Comparison of ENCODE assay signal across 22 cellular contexts in genomic region chr9:108673386-108673785, GRCh38.
DNase-seq lines count a peak whose midpoint lies in the region; TF ChIP-seq lines count a peak whose summit lies in the region.
"Had no signal": no experiment of that assay in that cellular context is flagged by ENCODE, and none has a peak within 500 bp of the region (broad histone marks: within the 10 kb centered on the region; RNA-seq: fewer than 3 reads in every experiment).

No MANE protein-coding gene starts in this region.

- H3K27me3 Mint-ChIP-seq in endodermal cell (ENCODE audit: insufficient read depth), result peaks cover 17% of the 10 kb centered on the region

- H3K36me3 ChIP-seq in brain microvascular endothelial cell (replicated peaks), result no peaks in the 10 kb centered on the region
- H3K36me3 ChIP-seq in suprapubic skin, result no peaks in the 10 kb centered on the region
- no peaks in the 10 kb centered on the region for H3K36me3 ChIP-seq in endodermal cell (ENCODE audit: control insufficient read depth, insufficient read depth, low read length)
- H3K36me3 ChIP-seq: BE2C, MG63, SJSA1 had no signal

- no peaks in the 10 kb centered on the region for H3K36me3 Mint-ChIP-seq in endodermal cell (ENCODE audit: low read depth)

- no peak overlapping the region for H3K4me3 ChIP-seq in brain microvascular endothelial cell (ENCODE audit: low read depth, low read length)
- no peak overlapping the region for H3K4me3 ChIP-seq in suprapubic skin
- no peak overlapping the region for H3K4me3 ChIP-seq in endodermal cell (ENCODE audit: low read length)
- H3K4me3 ChIP-seq: MG63, mucosa of descending colon, SJSA1 had no signal

- H3K27me3 ChIP-seq in brain microvascular endothelial cell (replicated peaks) (no peaks in the 10 kb centered on the region), suprapubic skin (no peaks in the 10 kb centered on the region), endodermal cell (ENCODE audit: control insufficient read depth, insufficient read depth, low read length, poor library complexity, severe bottlenecking) (peaks cover 27% of the 10 kb centered on the region)
- H3K27me3 ChIP-seq: BE2C, MG63, SJSA1 had no signal

- peak; percentile 72 for DNase-seq in HCEC 1CT
- peak; percentile 5 for DNase-seq in brain microvascular endothelial cell
- peak; percentile 30 for DNase-seq in glomerular visceral epithelial cell (ENCODE audit: extremely low spot score)
- DNase-seq in suprapubic skin (ENCODE audit: low spot score in 2 of 2), result no peak
- DNase-seq in H4 (ENCODE audit: low spot score), result no peak
- no peak for DNase-seq in GM20000 (ENCODE audit: low spot score)
- no peak for DNase-seq in endodermal cell
- no peak for DNase-seq in NCI-H2107 (lab: John Stamatoyannopoulos, UW)
- DNase-seq: activated CD8-positive, alpha-beta memory T cell treated with anti-CD3 and anti-CD28 coated beads, Interleukin-2, amount 50 U/mL, for 4 hours; activated effector memory CD4-positive, alpha-beta T cell treated with Interleukin-2 at 50 U/mL for 16 hours; BE2C; Caco-2; dermis blood vessel endothelial cell; left ventricle myocardium superior; MG63; mucosa of descending colon; NCI-H187; NCI-H2227 treated with DMSO at 0.1 percent for 48 hours; stimulated activated CD4-positive, alpha-beta T cell treated with anti-CD3 and anti-CD28 coated beads, Interleukin-15, amount 100 ng/mL, for 24 hours had no signal

- no peaks in the 10 kb centered on the region for H3K9me3 ChIP-seq in suprapubic skin
- no peaks in the 10 kb centered on the region for H3K9me3 ChIP-seq in endodermal cell (ENCODE audit: control insufficient read depth, low read length)
- H3K9me3 ChIP-seq: BE2C, Caco-2, MG63, mucosa of descending colon, SJSA1 had no signal

- H3K4me1 Mint-ChIP-seq in endodermal cell, result peaks cover 4% of the 10 kb centered on the region

- no peaks in the 10 kb centered on the region for H3K9me3 Mint-ChIP-seq in endodermal cell
- H3K9me3 Mint-ChIP-seq: T-helper 1 cell treated with Interleukin-12 subunit alpha and Interleukin-12 subunit beta and Interleukin-4 antibody, amounts not matched to agents 30 μg/mL and 1 μg/mL, for 36 hours had no signal

- no peak overlapping the region for H3K4me3 Mint-ChIP-seq in endodermal cell
- H3K4me3 Mint-ChIP-seq: neural crest cell; T-helper 1 cell treated with Interleukin-12 subunit alpha and Interleukin-12 subunit beta and Interleukin-4 antibody, amounts not matched to agents 30 μg/mL and 1 μg/mL, for 36 hours had no signal

- TF ChIP-seq EP300 in suprapubic skin (IDR thresholded peaks at IDR 0.05), result no peak

- in situ Hi-C loops in brain microvascular endothelial cell (cut with HindIII; ENCODE audit: low pct_ligation_motif_present, low sequenced_read_pairs), result no loop called here

- H3K27ac ChIP-seq in brain microvascular endothelial cell, result no peak overlapping the region
- peak overlapping the region; percentile 88 for H3K27ac ChIP-seq in suprapubic skin
- H3K27ac ChIP-seq in endodermal cell (ENCODE audit: low read depth, low read length), result no peak overlapping the region
- H3K27ac ChIP-seq: SJSA1 had no signal

- no peak overlapping the region for H3K9ac ChIP-seq in endodermal cell (ENCODE audit: extremely low read depth, low read length, poor library complexity, severe bottlenecking)

- peaks cover 48% of the 10 kb centered on the region for H3K4me1 ChIP-seq in suprapubic skin
- H3K4me1 ChIP-seq in endodermal cell (ENCODE audit: control insufficient read depth, insufficient read depth, low read length), result no peaks in the 10 kb centered on the region
- H3K4me1 ChIP-seq: BE2C, Caco-2, SJSA1 had no signal

- TF ChIP-seq POLR2A in suprapubic skin (IDR thresholded peaks at IDR 0.05), result no peak

- TF ChIP-seq CTCF in brain microvascular endothelial cell (IDR thresholded peaks at IDR 0.05; ENCODE audit: low read depth, low read length, missing control alignments) (no peak), suprapubic skin (IDR thresholded peaks at IDR 0.05) (no peak), GM20000 (IDR thresholded peaks at IDR 0.05; ENCODE audit: extremely low read depth, missing control alignments) (no peak), endodermal cell (conservative IDR thresholded peaks at IDR 0.05) (no peak)

- 55% methylated on average over 7 of the region's 7 CpGs for WGBS in suprapubic skin
- 91 to 92% methylated on average over 7 of the region's 7 CpGs for WGBS in endodermal cell (ENCODE audit: insufficient coverage in 1 of 2, insufficient read length in 1 of 2), 2 experiments

- H3K27ac Mint-ChIP-seq in endodermal cell, result no peak overlapping the region
- H3K27ac Mint-ChIP-seq: T-helper 1 cell treated with Interleukin-12 subunit alpha and Interleukin-12 subunit beta and Interleukin-4 antibody, amounts not matched to agents 30 μg/mL and 1 μg/mL, for 36 hours had no signal

Comparison
In these comparisons a context has a peak if more than half of its experiments do, and no peak if none do; other contexts are left out.
1. DNase-seq: peak in HCEC 1CT (single experiment), brain microvascular endothelial cell (single experiment) and glomerular visceral epithelial cell (single experiment); none in suprapubic skin (0 of 2), H4 (single experiment), GM20000 (single experiment), endodermal cell (single experiment) and NCI-H2107 (single experiment).